ENCODE assay signal across 25 cellular contexts in genomic region chr17:76751416-76751993, GRCh38.
"Had no signal": no experiment of that assay in that cellular context is flagged by ENCODE, and none has a peak within 500 bp of the region (broad histone marks: within the 10 kb centered on the region; RNA-seq: fewer than 3 reads in every experiment).

No MANE protein-coding gene starts in this region.

- H3K4me3 Mint-ChIP-seq: brain, nephron progenitor cell had no signal

- ATAC-seq: left cardiac atrium, lower lobe of right lung had no signal

- H3K4me3 ChIP-seq: colonic mucosa, lower lobe of right lung, prostate gland, right atrium auricular region, tibial artery had no signal

- H3K27me3 Mint-ChIP-seq: activated CD8-positive, alpha-beta T cell treated with anti-CD3 and anti-CD28 coated beads for 36 hours; brain had no signal

- H3K9me3 ChIP-seq: colonic mucosa, lower lobe of right lung, prostate gland, right atrium auricular region, tibial artery had no signal

- FAIRE-seq: endometrium, islet of Langerhans, TTC549, urothelium cell line had no signal

- H3K4me1 ChIP-seq: colonic mucosa, prostate gland, tibial artery had no signal

- H3K27me3 ChIP-seq: colonic mucosa, right atrium auricular region, tibial artery had no signal

- H3K27ac Mint-ChIP-seq: nephron progenitor cell had no signal

- H3K27ac ChIP-seq: colonic mucosa, lower lobe of right lung, prostate gland, tibial artery had no signal

- H3K36me3 ChIP-seq: colonic mucosa, prostate gland had no signal

- H3K4me1 Mint-ChIP-seq: brain, nephron progenitor cell had no signal

- H3K9me3 Mint-ChIP-seq: activated CD8-positive, alpha-beta T cell treated with anti-CD3 and anti-CD28 coated beads for 36 hours; activated T-cell treated with anti-CD3 and anti-CD28 coated beads, Interleukin-2, amount 50 U/mL, for 4 hours; T-helper 2 cell treated with Interferon-gamma antibody and Interleukin-4, amounts not matched to agents 5 μg/mL and 100 μg/mL, for 36 hours had no signal

- DNase-seq: activated CD8-positive, alpha-beta memory T cell treated with anti-CD3 and anti-CD28 coated beads, Interleukin-2, amount 50 U/mL, for 4 hours; activated CD8-positive, alpha-beta T cell treated with anti-CD3 and anti-CD28 coated beads for 36 hours; activated gamma-delta T cell; activated T-cell treated with anti-CD3 and anti-CD28 coated beads, Interleukin-2, amount 50 U/mL, for 4 hours; anterior cingulate cortex; colonic mucosa; erythroblast; foreskin melanocyte; glutamatergic neuron; hippocampal formation; left cardiac atrium; lower lobe of right lung; nephron progenitor cell; nucleus accumbens; stimulated activated CD4-positive, alpha-beta T cell treated with anti-CD3 and anti-CD28 coated beads, Interleukin-2, amount 100 ng/mL, for 24 hours; stimulated activated naive CD4-positive, alpha-beta T cell treated with Interleukin-2 at 50 U/mL for 16 hours; tibial artery had no signal
